Comparison of ENCODE assay signal across 18 cellular contexts in the genomic region with DNA sequence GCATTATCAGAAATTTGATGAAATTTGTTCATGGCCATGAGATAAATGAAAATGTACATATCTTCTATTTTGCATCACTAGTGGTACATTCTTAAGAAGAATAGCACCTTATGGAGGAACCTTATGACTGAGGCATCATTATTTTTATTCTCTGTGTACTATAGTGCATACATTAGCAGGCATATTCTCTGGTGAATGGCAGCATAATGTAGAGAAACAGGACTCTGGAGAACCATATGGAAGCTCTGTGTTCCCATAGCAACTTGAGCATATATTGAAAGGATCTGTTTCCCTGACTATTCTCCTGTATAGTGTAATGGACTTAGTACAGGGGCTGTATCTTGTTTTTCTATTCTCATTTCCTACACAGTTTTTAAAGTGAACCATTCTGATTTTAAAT.
A peak's percentile ranks its signal among the peaks of the same experiment; 100 is the strongest.
DNase-seq lines count a peak whose midpoint lies in the region; ATAC-seq and TF ChIP-seq lines count a peak whose summit lies in the region.
"Had no signal": no experiment of that assay in that cellular context is flagged by ENCODE, and none has a peak within 500 bp of the region (broad histone marks: within the 10 kb centered on the region; RNA-seq: fewer than 3 reads in every experiment).

No MANE protein-coding gene starts in this region.

- no peaks in the 10 kb centered on the region for H3K27me3 Mint-ChIP-seq in glutamatergic neuron (ENCODE audit: unreplicated experiment)
- H3K27me3 Mint-ChIP-seq: B cell, IgD-negative memory B cell had no signal

- no peaks in the 10 kb centered on the region for H3K9me3 Mint-ChIP-seq in glutamatergic neuron (ENCODE audit: unreplicated experiment)
- H3K9me3 Mint-ChIP-seq: H9 had no signal

- no peak overlapping the region for H3K4me3 Mint-ChIP-seq in glutamatergic neuron (ENCODE audit: unreplicated experiment)
- H3K4me3 Mint-ChIP-seq: B cell; CD8-positive, alpha-beta T cell; H9; IgD-negative memory B cell had no signal

- no peak for TF ChIP-seq CTCF in glutamatergic neuron (IDR thresholded peaks at IDR 0.05; ENCODE audit: partially characterized antibody, unreplicated experiment)

- no peaks in the 10 kb centered on the region for H3K27me3 ChIP-seq in ACC112 (ENCODE audit: insufficient read depth, low read length)
- H3K27me3 ChIP-seq: BLaER1 treated with 17β-estradiol and CSF1 and Interleukin-3, amounts not matched to agents 10 nM and 100 nM had no signal

- no peaks in the 10 kb centered on the region for H3K36me3 Mint-ChIP-seq in glutamatergic neuron (ENCODE audit: unreplicated experiment)
- H3K36me3 Mint-ChIP-seq: CD8-positive, alpha-beta T cell; IgD-negative memory B cell had no signal

- H3K4me3 ChIP-seq in ACC112 (ENCODE audit: low read depth, low read length): no peak overlapping the region
- H3K4me3 ChIP-seq: BLaER1 treated with 17β-estradiol and CSF1 and Interleukin-3, amounts not matched to agents 10 nM and 100 nM had no signal

- peak overlapping the region; percentile 59 for H3K27ac Mint-ChIP-seq in glutamatergic neuron (ENCODE audit: unreplicated experiment)
- H3K27ac Mint-ChIP-seq: B cell; CD8-positive, alpha-beta T cell; H9; IgD-negative memory B cell had no signal

- peaks cover 3% of the 10 kb centered on the region for H3K4me1 ChIP-seq in ACC112 (ENCODE audit: control insufficient read depth, insufficient read depth, low read length, unreplicated experiment)
- H3K4me1 ChIP-seq: BLaER1 treated with 17β-estradiol and CSF1 and Interleukin-3, amounts not matched to agents 10 nM and 100 nM had no signal

- H3K27ac ChIP-seq in ACC112 (ENCODE audit: low read depth, low read length): no peak overlapping the region
- H3K27ac ChIP-seq: BLaER1 treated with 17β-estradiol and CSF1 and Interleukin-3, amounts not matched to agents 10 nM and 100 nM had no signal

- DNase-seq in DMS53 (lab: John Stamatoyannopoulos, UW) (peak; percentile 24), DMS53 treated with DMSO at 0.1 percent for 48 hours (lab: John Stamatoyannopoulos, UW; ENCODE audit: unreplicated experiment) (no peak), NCI-H69 (lab: John Stamatoyannopoulos, UW) (peak; percentile 27), glutamatergic neuron (no peak)
- DNase-seq: 8988T; Calu3; CD8-positive, alpha-beta T cell; DMS79 treated with DMSO at 0.1 percent for 48 hours; GF-D8; H9; KG1 had no signal

- peak overlapping the region; percentile 34 for H2AFZ ChIP-seq in ACC112 (ENCODE audit: low read length, unreplicated experiment)

- no peaks in the 10 kb centered on the region for H3K36me3 ChIP-seq in ACC112 (ENCODE audit: insufficient read depth, low read length)
- H3K36me3 ChIP-seq: BLaER1 treated with 17β-estradiol and CSF1 and Interleukin-3, amounts not matched to agents 10 nM and 100 nM had no signal

- no peak for ATAC-seq in GM21526 (IDR thresholded peaks at IDR 0.05; ENCODE audit: low FRiP score, unreplicated experiment)
- no peak for ATAC-seq in GM21576 (IDR thresholded peaks at IDR 0.05; ENCODE audit: unreplicated experiment)
- ATAC-seq: CD8-positive, alpha-beta T cell; HepG2 had no signal

- no peaks in the 10 kb centered on the region for H3K79me2 ChIP-seq in ACC112 (ENCODE audit: control insufficient read depth, insufficient read depth, low read length, unreplicated experiment)

- H3K4me1 Mint-ChIP-seq in glutamatergic neuron (ENCODE audit: low read depth, unreplicated experiment): peaks cover 6% of the 10 kb centered on the region
- H3K4me1 Mint-ChIP-seq: B cell, H9, IgD-negative memory B cell had no signal

Comparison
In these comparisons a context has a peak if more than half of its experiments do, and no peak if none do; other contexts are left out.
1. DNase-seq: peak in DMS53 (single experiment) and NCI-H69 (single experiment); none in DMS53 treated with DMSO at 0.1 percent for 48 hours (single experiment) and glutamatergic neuron (single experiment).